Comparison of ENCODE assay signal across 8 cellular contexts in genomic region chrX:154918060-154918483, GRCh38. TPM values are rescaled to one million over a fixed set of nuclear protein-coding genes. Genes with fewer than 3 reads are reported as not detected.
A peak's percentile ranks its signal among the peaks of the same experiment; 100 is the strongest.
DNase-seq lines count a peak whose midpoint lies in the region; ATAC-seq and FAIRE-seq lines count a peak whose summit lies in the region.

No MANE protein-coding gene starts in this region.

- H3K4me3 Mint-ChIP-seq in T-cell: peak overlapping the region; percentile 42 to 65 (median 49)

- FAIRE-seq in GM19239 (lab: Jason Lieb, UNC) (peak; percentile 80), islet of Langerhans (lab: Jason Lieb, UNC) (peak; percentile 95)

- H3K36me3 Mint-ChIP-seq in T-cell: no peaks in the 10 kb centered on the region

- peaks cover 0 to 5% (median 4%) of the 10 kb centered on the region in 3 donors for H3K4me1 Mint-ChIP-seq in T-cell

- no peak overlapping the region for H3K27ac ChIP-seq in caudate nucleus (ENCODE audit: low read depth, low read length)

- H3K9me3 Mint-ChIP-seq in T-cell: no peaks in the 10 kb centered on the region

- CTCF ChIA-PET in T-cell (lab: Charles Lee): interaction anchor here (0.6 to 1.6 kb wide), 13 partner anchors 9 to 230 kb away, joined by 3 to 6 read pairs (median 3); no protein-coding TSS in a partner anchor

- POLR2A ChIA-PET in T-cell (lab: Charles Lee): interaction anchor here (0.5 to 0.7 kb wide), 2 partner anchors 9 to 109 kb away, joined by 3 to 6 read pairs; partner anchors contain the start of gene FUNDC2 (in 1 of the 2)

- peak; percentile 41 for DNase-seq in CD1c-positive myeloid dendritic cell (ENCODE audit: extremely low spot score)
- DNase-seq in GM19239 (ENCODE audit: insufficient read length, low spot score): peak; percentile 9
- peak; percentile 11 for DNase-seq in NCI-H128 (lab: John Stamatoyannopoulos, UW; ENCODE audit: unreplicated experiment)
- peak in 23 of 34 experiments; percentile 0 to 29 (median 6) for DNase-seq in T-cell
- peak in 41 of 61 donors; percentile 1 to 59 (median 9) for DNase-seq in caudate nucleus (lab: John Stamatoyannopoulos, UW)
- peak in 2 of 3 donors; percentile 0 to 9 for DNase-seq in stimulated activated CD4-positive, alpha-beta T cell treated with anti-CD3 and anti-CD28 coated beads, Interleukin-12 subunit alpha, Interleukin-12 subunit beta, amount 100 ng/mL, for 48 hours (ENCODE audit: low read depth in 2 of 3, low spot score in 1 of 3)

- ATAC-seq in T-cell (replicated peaks in 1 of 4) (peak; percentile 55 to 63 (median 62)), HG02642 (IDR thresholded peaks at IDR 0.05; ENCODE audit: poor library complexity, unreplicated experiment) (no peak)

- H3K27ac Mint-ChIP-seq in T-cell: no peak overlapping the region

- peaks cover 5 to 8% of the 10 kb centered on the region in 2 donors for H3K27me3 Mint-ChIP-seq in T-cell

RNA-seq across cellular contexts. Expression of gene F8A1, which starts 31.9 kb away (rescaled TPM):
- total RNA-seq in T-cell: 10 to 100 TPM; 26.5 to 72.5 (median 58.7) TPM
